Comparison of ENCODE assay signal across 8 cellular contexts in genomic region chr17:29645516-29646051, GRCh38. TPM values are rescaled to one million over a fixed set of nuclear protein-coding genes. Genes with fewer than 3 reads are reported as not detected.
A peak's percentile ranks its signal among the peaks of the same experiment; 100 is the strongest.
DNase-seq lines count a peak whose midpoint lies in the region; ATAC-seq and TF ChIP-seq lines count a peak whose summit lies in the region.

No MANE protein-coding gene starts in this region.

- H3K4me1 ChIP-seq in BLaER1 treated with 17β-estradiol and CSF1 and Interleukin-3, amounts not matched to agents 10 nM and 100 nM, result peaks cover 55 to 100% (median 72%) of the 10 kb centered on the region in 10 experiments
- H3K4me1 ChIP-seq in fibroblast of lung (ENCODE audit: control insufficient read depth, extremely low read depth, insufficient read depth, low read length), result peaks cover 12% of the 10 kb centered on the region
- H3K4me1 ChIP-seq in prostate gland (replicated peaks), result peaks cover 6% of the 10 kb centered on the region

- H3K4me2 ChIP-seq in BLaER1 treated with 17β-estradiol and CSF1 and Interleukin-3, amounts not matched to agents 10 nM and 100 nM, result peak overlapping the region; percentile 25 to 89 (median 78); a peak in 21 of 22 replicates
- H3K4me2 ChIP-seq in fibroblast of lung (ENCODE audit: extremely low read depth, insufficient read depth, low read length), result peak overlapping the region; percentile 70

- no peak for TF ChIP-seq POLR2A in prostate gland (IDR thresholded peaks at IDR 0.05)

- POLR2A ChIA-PET in RWPE1 (lab: Yijun Ruan, JAX; ENCODE audit: low non-redundant PET), result no interaction called here

- H3K27ac ChIP-seq in BLaER1 treated with 17β-estradiol and CSF1 and Interleukin-3, amounts not matched to agents 10 nM and 100 nM, result peak overlapping the region; percentile 40 to 92 (median 70); a peak in 21 of 22 replicates
- H3K27ac ChIP-seq in RWPE1, result peak overlapping the region; percentile 93
- peak overlapping the region; percentile 20 for H3K27ac ChIP-seq in fibroblast of lung (ENCODE audit: insufficient read depth, low read length)
- H3K27ac ChIP-seq in prostate gland, result peak overlapping the region; percentile 74

- TF ChIP-seq CTCF in RWPE1 (conservative IDR thresholded peaks at IDR 0.05; ENCODE audit: low read depth) (no peak), fibroblast of lung (conservative IDR thresholded peaks at IDR 0.05 in 1 of 2, IDR thresholded peaks at IDR 0.05 in 1 of 2; ENCODE audit: low read depth in 1 of 2, low read length in 2 of 2) (no peak), prostate gland (IDR thresholded peaks at IDR 0.05) (no peak)

- H3K4me3 ChIP-seq in BLaER1 treated with 17β-estradiol and CSF1 and Interleukin-3, amounts not matched to agents 10 nM and 100 nM, result no peak overlapping the region
- peak overlapping the region in 1 of 4 experiments; percentile 24 for H3K4me3 ChIP-seq in fibroblast of lung (replicated peaks in 1 of 4; ENCODE audit: control extremely low read depth in 1 of 4, insufficient read depth in 1 of 4, low read depth in 3 of 4, low read length in 4 of 4)
- no peak overlapping the region for H3K4me3 ChIP-seq in prostate gland

- H3K36me3 ChIP-seq in BLaER1 treated with 17β-estradiol and CSF1 and Interleukin-3, amounts not matched to agents 10 nM and 100 nM, result peaks cover 57 to 91% (median 73%) of the 10 kb centered on the region in 11 experiments
- H3K36me3 ChIP-seq in fibroblast of lung (ENCODE audit: control insufficient read depth, insufficient read depth, low read length) (no peaks in the 10 kb centered on the region), prostate gland (no peaks in the 10 kb centered on the region)

- intact Hi-C loops in prostate gland (cut with DNase I), result no loop called here

- DNase-seq in RWPE1 (ENCODE audit: low spot score), result no peak
- peak; percentile 90 to 96 for DNase-seq in fibroblast of lung (ENCODE audit: low read depth in 2 of 2)
- peak; percentile 69 for DNase-seq in prostate gland (ENCODE audit: low spot score)
- DNase-seq in DMS114 treated with DMSO at 0.1 percent for 48 hours (lab: John Stamatoyannopoulos, UW; ENCODE audit: unreplicated experiment), result no peak
- no peak for DNase-seq in activated CD8-positive, alpha-beta memory T cell treated with anti-CD3 and anti-CD28 coated beads for 24 hours

- WGBS in prostate gland, result 9% methylated on average over 5 of the region's 5 CpGs

- no peaks in the 10 kb centered on the region for H3K79me2 ChIP-seq in fibroblast of lung (ENCODE audit: control insufficient read depth, insufficient read depth, low read length)

- H4K20me1 ChIP-seq in BLaER1 treated with 17β-estradiol and CSF1 and Interleukin-3, amounts not matched to agents 10 nM and 100 nM, result peaks cover 0 to 16% (median 0%) of the 10 kb centered on the region in 11 experiments; a peak in 2 of 22 replicates
- H4K20me1 ChIP-seq in fibroblast of lung (ENCODE audit: control insufficient read depth, extremely low read depth, insufficient read depth, low read length), result no peaks in the 10 kb centered on the region

- CTCF ChIA-PET in RWPE1 (lab: Yijun Ruan, JAX), result no interaction called here

- ATAC-seq in HG02970 (IDR thresholded peaks at IDR 0.05; ENCODE audit: low FRiP score, unreplicated experiment) (no peak), GM21576 (IDR thresholded peaks at IDR 0.05; ENCODE audit: unreplicated experiment) (no peak)

- H3K9ac ChIP-seq in BLaER1 treated with 17β-estradiol and CSF1 and Interleukin-3, amounts not matched to agents 10 nM and 100 nM, result peak overlapping the region in 10 of 11 experiments; percentile 24 to 70 (median 38); a peak in 13 of 22 replicates
- H3K9ac ChIP-seq in fibroblast of lung (ENCODE audit: insufficient read depth, low read length), result no peak overlapping the region

- H3K27me3 ChIP-seq in BLaER1 treated with 17β-estradiol and CSF1 and Interleukin-3, amounts not matched to agents 10 nM and 100 nM, result no peaks in the 10 kb centered on the region
- H3K27me3 ChIP-seq in fibroblast of lung (ENCODE audit: control insufficient read depth, insufficient read depth, low read length), result no peaks in the 10 kb centered on the region
- H3K27me3 ChIP-seq in prostate gland (replicated peaks; ENCODE audit: insufficient read depth), result no peaks in the 10 kb centered on the region

- H3K9me3 ChIP-seq in BLaER1 treated with 17β-estradiol and CSF1 and Interleukin-3, amounts not matched to agents 10 nM and 100 nM (replicated peaks in 1 of 11), result no peaks in the 10 kb centered on the region
- H3K9me3 ChIP-seq in fibroblast of lung (ENCODE audit: control insufficient read depth, insufficient read depth, low read depth, low read length) (no peaks in the 10 kb centered on the region), prostate gland (no peaks in the 10 kb centered on the region)

- H2AFZ ChIP-seq in fibroblast of lung (ENCODE audit: low read length), result no peak overlapping the region

RNA-seq across cellular contexts. Expression of gene CORO6, which starts 22.9 kb away (rescaled TPM):
- total RNA-seq in fibroblast of lung (9.8 and 19.3 TPM in 2 replicates), prostate gland (10 to 100 TPM; 23.4 to 33.5 TPM)
- 7.0 and 8.0 TPM in 2 replicates for polyA plus RNA-seq in fibroblast of lung
- polyA plus RNA-seq in fibroblast of lung (2012), result 5.4 and 6.0 TPM in 2 replicates
- polyA minus RNA-seq in fibroblast of lung (ENCODE audit: low replicate concordance), result 22.0 and 38.2 TPM in 2 replicates

RNA-seq across cellular contexts. Expression of gene ANKRD13B, which starts 52.7 kb away (rescaled TPM):
- total RNA-seq in fibroblast of lung (6.3 and 7.2 TPM in 2 replicates), prostate gland (10 to 100 TPM in 1 of 2 donors, 1 to 10 TPM in 1; 2.7 to 30.0 TPM)
- polyA plus RNA-seq in fibroblast of lung, result 1.4 and 3.4 TPM in 2 replicates
- 2.8 and 5.8 TPM in 2 replicates for polyA plus RNA-seq in fibroblast of lung (2012)
- 4.7 and 5.6 TPM in 2 replicates for polyA minus RNA-seq in fibroblast of lung (ENCODE audit: low replicate concordance)

RNA-seq across cellular contexts. Expression of gene GIT1, which starts 56.1 kb away (rescaled TPM):
- 20.1 and 22.9 TPM in 2 replicates for total RNA-seq in fibroblast of lung
- 12.4 and 20.1 TPM in 2 replicates for polyA plus RNA-seq in fibroblast of lung
- polyA plus RNA-seq in fibroblast of lung (2012), result 13.0 and 21.2 TPM in 2 replicates
- 17.9 and 37.3 TPM in 2 replicates for polyA minus RNA-seq in fibroblast of lung (ENCODE audit: low replicate concordance)
- 10 to 100 TPM; 29.1 to 86.9 TPM for total RNA-seq in prostate gland

Comparison
In these comparisons a context has a peak if more than half of its experiments do, and no peak if none do; other contexts are left out.
1. H3K27ac ChIP-seq: peak in every context shown above with its lines; median percentile 93 in RWPE1; 74 in prostate gland; 70 in BLaER1 treated with 17β-estradiol and CSF1 and Interleukin-3, amounts not matched to agents 10 nM and 100 nM; 20 in fibroblast of lung.
2. DNase-seq: peak in fibroblast of lung (2 of 2) and prostate gland (single experiment); none in RWPE1 (single experiment), DMS114 treated with DMSO at 0.1 percent for 48 hours (single experiment) and activated CD8-positive, alpha-beta memory T cell treated with anti-CD3 and anti-CD28 coated beads for 24 hours (single experiment).